ENCODE assay signal across 23 cellular contexts in the genomic region with DNA sequence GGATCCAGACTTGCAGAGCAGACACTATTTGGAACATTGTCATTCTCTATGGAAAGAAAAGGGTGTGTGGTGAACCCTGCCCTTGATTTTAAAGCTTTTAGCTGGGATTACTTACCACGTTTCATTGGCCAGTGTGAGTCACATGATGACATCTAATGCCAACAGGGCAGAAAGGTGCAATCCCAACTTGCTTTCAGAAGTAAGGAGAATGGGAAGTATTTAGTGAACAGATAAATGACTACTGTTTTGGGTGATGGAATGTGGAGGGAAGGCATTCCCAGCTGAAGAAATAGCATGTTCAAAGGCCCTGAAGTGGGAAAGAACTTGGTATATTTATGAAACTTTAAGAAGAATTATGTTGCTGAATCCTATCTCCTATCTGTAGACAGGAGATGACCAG. TPM values are rescaled to one million over a fixed set of nuclear protein-coding genes. Genes with fewer than 3 reads are reported as not detected.
DNase-seq lines count a peak whose midpoint lies in the region; ATAC-seq, FAIRE-seq and TF ChIP-seq lines count a peak whose summit lies in the region.
"Had no signal": no experiment of that assay in that cellular context is flagged by ENCODE, and none has a peak within 500 bp of the region (broad histone marks: within the 10 kb centered on the region; RNA-seq: fewer than 3 reads in every experiment).

No MANE protein-coding gene starts in this region.

- H3K79me2 ChIP-seq in mammary epithelial cell (ENCODE audit: insufficient read depth, low read length), result no peaks in the 10 kb centered on the region
- H3K79me2 ChIP-seq in K562 (ENCODE audit: control insufficient read depth, insufficient read depth, low read length), result no peaks in the 10 kb centered on the region
- H3K79me2 ChIP-seq in trophoblast cell (ENCODE audit: control insufficient read depth, insufficient read depth, low read length, poor library complexity), result no peaks in the 10 kb centered on the region

- WGBS in mammary epithelial cell (ENCODE audit: low coverage, missing lambda C conversion rate), result 30% methylated on average over 1 of the region's 1 CpG
- WGBS in K562 (ENCODE audit: insufficient coverage, low coverage, missing lambda C conversion rate), result 0% methylated on average over 1 of the region's 1 CpG
- WGBS in trophoblast cell (ENCODE audit: extremely low coverage, insufficient coverage, insufficient read length), result no CpG with 5 or more reads among the region's 1 CpG

- no peak overlapping the region for H3K4me3 Mint-ChIP-seq in MCF 10A (ENCODE audit: unreplicated experiment)
- H3K4me3 Mint-ChIP-seq: CD4-positive, CD25-positive, alpha-beta regulatory T cell; CD8-positive, alpha-beta T cell had no signal

- peaks cover 44% of the 10 kb centered on the region for H3K27me3 Mint-ChIP-seq in MCF 10A (ENCODE audit: insufficient read depth, unreplicated experiment)

- no peaks in the 10 kb centered on the region for H3K79me1 ChIP-seq in trophoblast cell (ENCODE audit: low read length)

- no peak overlapping the region for H2BK12ac ChIP-seq in trophoblast cell (ENCODE audit: low read length)

- POLR2A ChIA-PET in MCF 10A (lab: Yijun Ruan, JAX), result no interaction called here
- POLR2A ChIA-PET in K562 (lab: Yijun Ruan, JAX), result no interaction called here

- no peak for TF ChIP-seq CTCF in mammary epithelial cell (conservative IDR thresholded peaks at IDR 0.05 in 1 of 2, IDR thresholded peaks at IDR 0.05 in 1 of 2; ENCODE audit: extremely low read depth in 1 of 2, insufficient read depth in 1 of 2, low read depth in 1 of 2, low read length in 2 of 2)
- TF ChIP-seq CTCF in MCF 10A (IDR thresholded peaks at IDR 0.05; ENCODE audit: unreplicated experiment), result no peak
- no peak for TF ChIP-seq CTCF in K562 (IDR thresholded peaks at IDR 0.05 in 2 of 3, conservative IDR thresholded peaks at IDR 0.05 in 1 of 3; ENCODE audit: insufficient read depth in 2 of 3, low read depth in 1 of 3, low read length in 3 of 3)

- no peak overlapping the region for H2BK120ac ChIP-seq in trophoblast cell (ENCODE audit: insufficient read depth, low read length, poor library complexity)

- no peak overlapping the region for H3K18ac ChIP-seq in trophoblast cell (ENCODE audit: low read length)

- peaks cover 5% of the 10 kb centered on the region for H3K9me3 Mint-ChIP-seq in MCF 10A (ENCODE audit: unreplicated experiment)
- H3K9me3 Mint-ChIP-seq: CD8-positive, alpha-beta T cell had no signal

- no peak for TF ChIP-seq EP300 in K562 (IDR thresholded peaks at IDR 0.05; ENCODE audit: low read length)

- H4K91ac ChIP-seq in trophoblast cell (ENCODE audit: low read depth, low read length), result no peak overlapping the region

- DNase-seq in mammary epithelial cell, result no peak
- no peak for DNase-seq in MCF 10A (ENCODE audit: unreplicated experiment)
- no peak for DNase-seq in K562 (ENCODE audit: extremely low read depth in 1 of 4, low spot score in 3 of 4)
- peak; percentile 52 to 80 for DNase-seq in trophoblast cell
- no peak for DNase-seq in UCSD-AML1 (lab: John Stamatoyannopoulos, UW; ENCODE audit: unreplicated experiment)
- DNase-seq in G401 (ENCODE audit: low spot score), result no peak
- no peak for DNase-seq in NCI-H2171 treated with DMSO at 0.1 percent for 48 hours (lab: John Stamatoyannopoulos, UW)
- DNase-seq: 8988T; ACHN; AML-193; C1 segment of cervical spinal cord; Caco-2; CD4-positive, CD25-positive, alpha-beta regulatory T cell; CD8-positive, alpha-beta T cell; DMS153; DND-41; GDM1; GM23248; H7; HCEC 1CT had no signal

- no TSS peak for BruUV-seq in mammary epithelial cell (replicated peaks; lab: Mats Ljungman, UMichigan)
- no TSS peak for BruUV-seq in MCF 10A (replicated peaks; lab: Mats Ljungman, UMichigan)
- no TSS peak for BruUV-seq in K562 (replicated peaks; lab: Mats Ljungman, UMichigan)

- H3K4me1 ChIP-seq in mammary epithelial cell (ENCODE audit: insufficient read depth, low read length) (peaks cover 14% of the 10 kb centered on the region), K562 (replicated peaks in 1 of 2; ENCODE audit: control insufficient read depth in 2 of 2, insufficient read depth in 2 of 2, low read length in 2 of 2) (no peaks in the 10 kb centered on the region), trophoblast cell (ENCODE audit: control insufficient read depth in 1 of 2, insufficient read depth in 2 of 2, low read length in 2 of 2) (no peaks in the 10 kb centered on the region)
- H3K4me1 ChIP-seq: A549 had no signal

- intact Hi-C loops in mammary epithelial cell (cut with micrococcal nuclease), result no loop called here
- intact Hi-C loops in MCF 10A (cut with micrococcal nuclease), result no loop called here
- intact Hi-C loops in K562 (cut with micrococcal nuclease), result no loop called here

- no peak overlapping the region for H3K9ac ChIP-seq in mammary epithelial cell (ENCODE audit: insufficient read depth, low read length)
- H3K9ac ChIP-seq in K562 (ENCODE audit: insufficient read depth in 1 of 2, low read depth in 2 of 2, low read length in 2 of 2), result no peak overlapping the region
- H3K9ac ChIP-seq in trophoblast cell (ENCODE audit: low read length), result no peak overlapping the region
- H3K9ac ChIP-seq: GM23248 had no signal

- CTCF ChIA-PET in mammary epithelial cell (lab: Charles Lee; ENCODE audit: low non-redundant PET) (interaction anchor here (0.5 kb wide), 1 partner anchor 347 kb away, joined by 5 read pairs; no protein-coding TSS in a partner anchor), MCF 10A (lab: Yijun Ruan, JAX) (no interaction called here), K562 (lab: Yijun Ruan, JAX; ENCODE audit: low intra/inter-chr PET ratio) (no interaction called here)

- H4K20me1 ChIP-seq in mammary epithelial cell (ENCODE audit: insufficient read depth, low read length) (no peaks in the 10 kb centered on the region), K562 (replicated peaks; ENCODE audit: control insufficient read depth, insufficient read depth, low read length) (no peaks in the 10 kb centered on the region)

- H3K27ac Mint-ChIP-seq in MCF 10A (ENCODE audit: low read depth, unreplicated experiment), result no peak overlapping the region
- H3K27ac Mint-ChIP-seq: CD4-positive, CD25-positive, alpha-beta regulatory T cell; CD8-positive, alpha-beta T cell had no signal

- dilution Hi-C loops in mammary epithelial cell (cut with HindIII; ENCODE audit: low sequenced_read_pairs), result no loop called here

- H3K27me3 ChIP-seq in mammary epithelial cell (ENCODE audit: insufficient read depth, low read length), result no peaks in the 10 kb centered on the region
- H3K27me3 ChIP-seq in K562 (ENCODE audit: control insufficient read depth in 2 of 2, insufficient read depth in 2 of 2, low read length in 2 of 2), result no peaks in the 10 kb centered on the region
- H3K27me3 ChIP-seq in trophoblast cell (ENCODE audit: insufficient read depth, low read length), result no peaks in the 10 kb centered on the region

- FAIRE-seq in K562 (lab: Jason Lieb, UNC), result no peak
- FAIRE-seq: A549, GM12878, H1 had no signal

- no peaks in the 10 kb centered on the region for H3K36me3 Mint-ChIP-seq in MCF 10A (ENCODE audit: insufficient read depth, unreplicated experiment)
- H3K36me3 Mint-ChIP-seq: CD4-positive, CD25-positive, alpha-beta regulatory T cell; CD8-positive, alpha-beta T cell had no signal

- ATAC-seq in K562, result no peak
- ATAC-seq: A549; CD8-positive, alpha-beta T cell; GM12878 had no signal

- no peak overlapping the region for H2AK5ac ChIP-seq in trophoblast cell (ENCODE audit: low read length)

- no peaks in the 10 kb centered on the region for H3K9me1 ChIP-seq in K562 (ENCODE audit: control insufficient read depth, insufficient read depth, low read length)

- H3K4me2 ChIP-seq in mammary epithelial cell (ENCODE audit: insufficient read depth, low read depth, low read length) (no peak overlapping the region), K562 (ENCODE audit: insufficient read depth, low read length) (no peak overlapping the region), trophoblast cell (ENCODE audit: low read length) (no peak overlapping the region)
- H3K4me2 ChIP-seq: A549 had no signal

- in situ Hi-C loops in mammary epithelial cell (cut with MboI; ENCODE audit: low sequenced_read_pairs in 2 of 2) (no loop called here), K562 (cut with MboI) (no loop called here), G401 (cut with HindIII; ENCODE audit: low sequenced_read_pairs) (no loop called here)

- H3K9me3 ChIP-seq in mammary epithelial cell (replicated peaks; ENCODE audit: insufficient read depth, low read length) (no peaks in the 10 kb centered on the region), K562 (replicated peaks; ENCODE audit: control insufficient read depth, insufficient read depth, low read depth, low read length) (no peaks in the 10 kb centered on the region), trophoblast cell (ENCODE audit: insufficient read depth, low read depth, low read length) (no peaks in the 10 kb centered on the region)
- H3K9me3 ChIP-seq: A549, Caco-2 had no signal

- peaks cover 6% of the 10 kb centered on the region for H3K4me1 Mint-ChIP-seq in MCF 10A (ENCODE audit: insufficient read depth, unreplicated experiment)
- H3K4me1 Mint-ChIP-seq: CD4-positive, CD25-positive, alpha-beta regulatory T cell had no signal

- H4K8ac ChIP-seq in trophoblast cell (ENCODE audit: low read depth, low read length), result no peak overlapping the region

- H2BK5ac ChIP-seq in trophoblast cell (ENCODE audit: low read depth, low read length, poor library complexity), result no peak overlapping the region

- no peak overlapping the region for H4K12ac ChIP-seq in trophoblast cell (ENCODE audit: low read depth, low read length)

- TF ChIP-seq POLR2A in K562 (conservative IDR thresholded peaks at IDR 0.05), result no peak

- H3K27ac ChIP-seq in mammary epithelial cell (ENCODE audit: insufficient read depth, low read depth, low read length), result no peak overlapping the region
- H3K27ac ChIP-seq in K562 (ENCODE audit: extremely low read depth, low read depth, low read length), result no peak overlapping the region
- no peak overlapping the region for H3K27ac ChIP-seq in trophoblast cell (ENCODE audit: low read depth, low read length)
- H3K27ac ChIP-seq: A549, GM23248 had no signal

- no peak for TF ChIP-seq RAD21 in K562 (CRISPR knock-in tag; conservative IDR thresholded peaks at IDR 0.05 in 1 of 2, IDR thresholded peaks at IDR 0.05 in 1 of 2)

- no peak overlapping the region for H3K4me3 ChIP-seq in mammary epithelial cell (replicated peaks in 1 of 3; ENCODE audit: insufficient read depth in 1 of 3, low read depth in 2 of 3, low read length in 3 of 3)
- no peak overlapping the region for H3K4me3 ChIP-seq in K562
- H3K4me3 ChIP-seq in trophoblast cell (ENCODE audit: low read depth, low read length), result no peak overlapping the region
- H3K4me3 ChIP-seq: A549, GM12878, GM23248 had no signal

- H2AFZ ChIP-seq in mammary epithelial cell (ENCODE audit: low read depth, low read length), result peak overlapping the region; percentile 21
- H2AFZ ChIP-seq in K562 (ENCODE audit: low read depth, low read length), result no peak overlapping the region
- H2AFZ ChIP-seq in trophoblast cell (ENCODE audit: insufficient read depth, low read length, poor library complexity), result no peak overlapping the region
- H2AFZ ChIP-seq: GM23248 had no signal

- H3K14ac ChIP-seq in trophoblast cell (ENCODE audit: low read length), result no peak overlapping the region

- H3K36me3 ChIP-seq in mammary epithelial cell (ENCODE audit: insufficient read depth, low read length), result no peaks in the 10 kb centered on the region
- no peaks in the 10 kb centered on the region for H3K36me3 ChIP-seq in K562 (ENCODE audit: control insufficient read depth, insufficient read depth, low read length)
- H3K36me3 ChIP-seq in trophoblast cell (ENCODE audit: control insufficient read depth in 1 of 2, insufficient read depth in 2 of 2, low read length in 2 of 2), result no peaks in the 10 kb centered on the region

- no peak overlapping the region for H3K23ac ChIP-seq in trophoblast cell (ENCODE audit: low read length)

- H3K4ac ChIP-seq in trophoblast cell (ENCODE audit: low read depth, low read length), result no peak overlapping the region

RNA-seq across cellular contexts. Expression of a gene that starts 44.5 kb away (rescaled TPM):
- total RNA-seq in mammary epithelial cell (under 1 TPM in 1 of 2 donors, not detected in 1; under 0.01 TPM), MCF 10A (2022) (0.07 TPM in 1 of 2 replicates, not detected in the other), K562 (2014; rRNA removed) (0.09 TPM in 1 of 2 replicates, not detected in the other), K562 (2014; rRNA removed; fragmentation: Illumina TruSeq; extraction: Trizol) (0.11 and 0.22 TPM in 2 replicates), K562 (2015; rRNA removed; fragmentation: Illumina TruSeq; extraction: Trizol) (0.07 and 0.08 TPM in 2 replicates), K562 (2021) (0.09 TPM in 2 replicates)
- polyA plus RNA-seq in mammary epithelial cell (0.46 TPM), K562 (2011; rRNA removed) (0.03 and 0.25 TPM in 2 replicates), K562 (2014; fragmentation: Illumina TruSeq; extraction: Trizol) (0.15 and 0.24 TPM in 2 replicates), K562 (2014; fragmentation: Nextera tagmentation; extraction: Ambion mirVana) (under 1 TPM; 0.01 to 0.10 TPM), K562 (2014; rRNA removed) (0.03 and 0.13 TPM in 2 replicates)
- polyA minus RNA-seq in mammary epithelial cell, result 7.5 TPM
- total RNA-seq in K562 (2011; cell fraction: chromatin; rRNA removed; ENCODE audit: low replicate concordance), result 0.12 and 0.19 TPM in 2 replicates
- total RNA-seq in K562 (2011; cell fraction: nucleolus; rRNA removed), result not detected in 2 replicates
- total RNA-seq in K562 (2011; cell fraction: nucleoplasm; rRNA removed), result not detected in 2 replicates
- polyA plus RNA-seq in K562 (2011; cell fraction: cytosol; rRNA removed), result 0.01 and 0.03 TPM in 2 replicates
- polyA plus RNA-seq in K562 (2011; cell fraction: nucleus; rRNA removed), result 0.03 and 0.16 TPM in 2 replicates
- polyA plus RNA-seq in K562 (2012), result 0.22 and 0.32 TPM in 2 replicates
- polyA minus RNA-seq in K562 (2011; rRNA and poly(A)+ RNA removed), result 0.06 and 0.35 TPM in 2 replicates
- polyA minus RNA-seq in K562 (2011; cell fraction: cytosol; rRNA and poly(A)+ RNA removed), result 0.19 TPM in 1 of 2 replicates, not detected in the other
- 0.13 TPM in 1 of 2 replicates, not detected in the other for polyA minus RNA-seq in K562 (2011; cell fraction: nucleus; rRNA and poly(A)+ RNA removed)
- polyA plus RNA-seq in trophoblast cell (2013), result 6.8 and 7.8 TPM in 2 replicates
- not detected in 2 replicates for total RNA-seq in G401 (2014; rRNA removed; shearing (Covaris generic))
- total RNA-seq: CD4-positive, CD25-positive, alpha-beta regulatory T cell; CD8-positive, alpha-beta T cell; GM23248 had no signal
- polyA plus RNA-seq: CD4-positive, CD25-positive, alpha-beta regulatory T cell; GM23248 had no signal

Comparison
In these comparisons a context has a peak if more than half of its experiments do, and no peak if none do; other contexts are left out.
1. DNase-seq: peak in trophoblast cell (2 of 2); none in mammary epithelial cell (single experiment), MCF 10A (single experiment), K562 (0 of 4), UCSD-AML1 (single experiment), G401 (single experiment) and NCI-H2171 treated with DMSO at 0.1 percent for 48 hours (single experiment).